32 cellular contexts compared by ENCODE assay signal in the genomic region with DNA sequence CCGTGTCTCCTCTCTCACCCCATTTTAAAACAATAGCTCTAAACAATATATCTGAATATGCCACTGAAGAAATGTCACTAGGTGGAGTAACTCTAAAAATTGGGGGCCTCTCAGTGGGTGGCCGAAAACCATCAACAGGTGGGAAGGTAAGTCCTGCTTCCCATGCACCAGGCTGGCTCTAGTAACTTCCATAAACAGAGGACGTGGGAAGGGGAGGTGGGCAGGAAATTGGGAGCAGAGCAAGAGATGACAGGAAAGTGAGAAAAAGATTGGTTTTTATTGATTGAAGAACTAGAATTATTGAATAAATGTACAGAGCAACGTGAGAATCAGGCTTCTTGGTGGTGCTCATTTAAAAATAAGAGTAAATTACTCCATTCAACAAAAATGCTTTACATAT.
"Had no signal": no experiment of that assay in that cellular context is flagged by ENCODE, and none has a peak within 500 bp of the region (broad histone marks: within the 10 kb centered on the region; RNA-seq: fewer than 3 reads in every experiment).

No MANE protein-coding gene starts in this region.

- H3K27ac ChIP-seq: adrenal gland, body of pancreas, brain microvascular endothelial cell, breast epithelium, VCaP had no signal

- H3K4me3 ChIP-seq: adrenal gland, body of pancreas, breast epithelium had no signal

- H3K36me3 ChIP-seq: adrenal gland, brain microvascular endothelial cell, breast epithelium had no signal

- FAIRE-seq: astrocyte had no signal

- DNase-seq: activated B cell treated with CpG ODN at 0.5 μM for 24 hours; activated CD4-positive, alpha-beta memory T cell treated with anti-CD3 and anti-CD28 coated beads for 36 hours; activated CD4-positive, alpha-beta T cell treated with anti-CD3 and anti-CD28 coated beads for 4 hours; activated CD4-positive, alpha-beta T cell treated with anti-CD3 and anti-CD28 coated beads, Interleukin-2, amount 10 ng/mL, durations not matched to agents 24 days and 14 days; activated CD4-positive, alpha-beta T cell treated with anti-CD3 and anti-CD28 coated beads, Interleukin-2, amount 50 U/mL, for 1 hour; activated CD4-positive, alpha-beta T cell treated with anti-CD3 and anti-CD28 coated beads, Interleukin-2, amount 50 U/mL, for 4 hours; activated CD4-positive, CD25-positive, alpha-beta regulatory T cell treated with anti-CD3 and anti-CD28 coated beads, Interleukin-2, amount 50 U/mL, for 72 hours; activated CD8-positive, alpha-beta memory T cell treated with anti-CD3 and anti-CD28 coated beads, Interleukin-2, amount 50 U/mL, for 4 hours; activated CD8-positive, alpha-beta T cell treated with anti-CD3 and anti-CD28 coated beads for 36 hours; activated effector memory CD4-positive, alpha-beta T cell treated with anti-CD3 and anti-CD28 coated beads, Interleukin-2, amount 50 U/mL, for 16 hours; activated gamma-delta T cell treated with Interleukin-2 at 50 U/mL for 16 hours; activated naive CD4-positive, alpha-beta T cell; activated naive CD4-positive, alpha-beta T cell treated with anti-CD3 and anti-CD28 coated beads for 36 hours; activated naive CD4-positive, alpha-beta T cell treated with anti-CD3 and anti-CD28 coated beads, Interleukin-2, amount 50 U/mL, for 16 hours; activated naive CD8-positive, alpha-beta T cell treated with anti-CD3 and anti-CD28 coated beads for 36 hours; activated T-cell treated with anti-CD3 and anti-CD28 coated beads for 4 hours; activated T-cell treated with anti-CD3 and anti-CD28 coated beads, Interleukin-2, amount 50 U/mL, for 1 hour; activated T-cell treated with anti-CD3 and anti-CD28 coated beads, Interleukin-2, amount 50 U/mL, for 4 hours; activated T-cell treated with anti-CD3 and anti-CD28 coated beads, Interleukin-2, amount 50 U/mL, for 72 hours; adrenal gland; amniotic stem cell; aorta; body of pancreas; brain microvascular endothelial cell; T-helper 1 cell; T-helper 2 cell; T-helper 9 cell had no signal

- ATAC-seq: activated CD8-positive, alpha-beta T cell treated with anti-CD3 and anti-CD28 coated beads for 36 hours; activated naive CD4-positive, alpha-beta T cell treated with anti-CD3 and anti-CD28 coated beads, Interleukin-2, amount 50 U/mL, for 72 hours; activated T-cell treated with anti-CD3 and anti-CD28 coated beads, Interleukin-2, amount 50 U/mL, for 4 hours; activated T-cell treated with anti-CD3 and anti-CD28 coated beads, Interleukin-2, amount 50 U/mL, for 72 hours; activated T-helper 17 cell treated with anti-CD3 and anti-CD28 coated beads, Interleukin-2, amount 50 U/mL, for 72 hours; body of pancreas had no signal

- H3K9me3 ChIP-seq: adrenal gland, body of pancreas, breast epithelium had no signal
